9 cellular contexts compared by ENCODE assay signal in the genomic region with DNA sequence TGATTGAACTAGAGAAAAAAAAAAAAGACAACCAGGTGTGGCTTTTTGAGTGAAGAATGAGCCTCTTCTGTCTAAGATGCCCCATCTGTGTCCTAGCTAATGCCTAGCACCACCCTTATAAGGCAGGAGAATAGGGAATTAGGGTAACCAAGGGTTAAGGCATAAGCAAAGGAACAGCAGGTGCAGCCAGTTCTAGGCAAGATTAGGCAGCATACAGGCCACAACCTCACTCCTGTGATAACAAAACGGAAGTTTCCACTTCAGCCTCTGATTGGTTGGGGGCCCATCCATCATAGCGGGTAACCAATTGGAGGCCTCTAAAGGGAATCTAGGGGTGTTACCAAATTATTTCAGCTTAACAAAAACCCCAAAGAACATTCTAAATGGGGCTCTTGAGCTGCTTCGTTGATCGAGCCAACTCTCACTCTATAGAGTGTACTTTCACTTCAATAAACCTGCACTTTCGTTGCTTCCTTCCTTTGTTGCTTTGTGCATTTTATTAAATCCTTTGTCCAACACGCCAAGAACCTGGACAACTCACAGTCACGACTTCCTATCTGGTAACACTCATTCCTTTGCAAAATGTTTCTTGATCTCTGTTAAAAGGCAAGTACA.
DNase-seq lines count a peak whose midpoint lies in the region; ATAC-seq and TF ChIP-seq lines count a peak whose summit lies in the region.
"Had no signal": no experiment of that assay in that cellular context is flagged by ENCODE, and none has a peak within 500 bp of the region (broad histone marks: within the 10 kb centered on the region; RNA-seq: fewer than 3 reads in every experiment).

No MANE protein-coding gene starts in this region.

- 35 to 68% methylated on average over 6 of the region's 7 CpGs for WGBS in gastroesophageal sphincter (ENCODE audit: low coverage in 1 of 2), 2 donors

- H3K27ac ChIP-seq in angular gyrus (ENCODE audit: low read depth, low read length) (peak overlapping the region; percentile 38), gastroesophageal sphincter (no peak overlapping the region)

- TF ChIP-seq CTCF in gastroesophageal sphincter (IDR thresholded peaks at IDR 0.05) = no peak

- ATAC-seq in GM21723 (IDR thresholded peaks at IDR 0.05; ENCODE audit: unreplicated experiment) (peak; percentile 84), T-helper 17 cell (peak; percentile 86), gastroesophageal sphincter (no peak)

- no peak for TF ChIP-seq EP300 in gastroesophageal sphincter (IDR thresholded peaks at IDR 0.05)

- TF ChIP-seq POLR2A in gastroesophageal sphincter (IDR thresholded peaks at IDR 0.05) = no peak

- no peaks in the 10 kb centered on the region for H3K9me3 ChIP-seq in T-helper 17 cell (ENCODE audit: control insufficient read depth, low read length, poor library complexity, severe bottlenecking)
- no peaks in the 10 kb centered on the region for H3K9me3 ChIP-seq in gastroesophageal sphincter
- H3K9me3 ChIP-seq: breast epithelium had no signal

- H3K27ac Mint-ChIP-seq in T-helper 17 cell = peak overlapping the region; percentile 97

- H3K36me3 ChIP-seq in gastroesophageal sphincter = no peaks in the 10 kb centered on the region
- H3K36me3 ChIP-seq: breast epithelium had no signal

- no peak overlapping the region for H3K4me3 ChIP-seq in gastroesophageal sphincter
- H3K4me3 ChIP-seq: breast epithelium had no signal

- H3K27me3 ChIP-seq in gastroesophageal sphincter = peaks cover 34% of the 10 kb centered on the region
- H3K27me3 ChIP-seq: breast epithelium had no signal

- peaks cover 0 to 7% (median 0%) of the 10 kb centered on the region in 3 donors for H3K4me1 ChIP-seq in gastroesophageal sphincter

- peak overlapping the region; percentile 85 for H3K4me3 Mint-ChIP-seq in T-helper 17 cell

- H3K36me3 Mint-ChIP-seq in T-helper 17 cell (ENCODE audit: low read depth) = no peaks in the 10 kb centered on the region

- no peaks in the 10 kb centered on the region for H3K27me3 Mint-ChIP-seq in T-helper 17 cell

- H3K4me1 Mint-ChIP-seq in T-helper 17 cell = peaks cover 61% of the 10 kb centered on the region

- peak; percentile 70 for DNase-seq in GDM1 (lab: John Stamatoyannopoulos, UW)
- peak; percentile 51 for DNase-seq in LHCN-M2 (ENCODE audit: low read depth)
- DNase-seq in T-helper 17 cell = peak; percentile 57 to 90 (median 79)
- peak; percentile 59 for DNase-seq in iPS-NIHi7 (ENCODE audit: extremely low spot score)
- DNase-seq in stimulated activated CD4-positive, alpha-beta T cell treated with anti-CD3 and anti-CD28 coated beads, Interleukin-2, amount 100 ng/mL, for 24 hours = peak; percentile 91 to 95
